8 cellular contexts compared by ENCODE assay signal in genomic region chr3:160400631-160401150, GRCh38. TPM values are rescaled to one million over a fixed set of nuclear protein-coding genes. Genes with fewer than 3 reads are reported as not detected.
DNase-seq lines count a peak whose midpoint lies in the region; ATAC-seq, FAIRE-seq and TF ChIP-seq lines count a peak whose summit lies in the region.

No MANE protein-coding gene starts in this region.

- H3K36me3 Mint-ChIP-seq in activated T-cell treated with anti-CD3 and anti-CD28 coated beads, Interleukin-2, amount 50 U/mL, for 72 hours (ENCODE audit: insufficient read depth in 2 of 2), result peaks cover 26 to 37% of the 10 kb centered on the region in 2 donors
- no peaks in the 10 kb centered on the region for H3K36me3 Mint-ChIP-seq in glutamatergic neuron (ENCODE audit: unreplicated experiment)

- H3K4me3 ChIP-seq in GM12864 (ENCODE audit: low read depth, low read length) (peak overlapping the region; percentile 70), pancreas (peak overlapping the region; percentile 40 to 72 (median 58))
- H3K4me3 ChIP-seq in Jurkat, Clone E6-1 (ENCODE audit: low read length), result peak overlapping the region; percentile 99

- no peaks in the 10 kb centered on the region for H3K9me3 ChIP-seq in pancreas

- no peak for TF ChIP-seq CTCF in GM12864 (IDR thresholded peaks at IDR 0.05; ENCODE audit: low read depth, low read length, missing control alignments)
- TF ChIP-seq CTCF in glutamatergic neuron (IDR thresholded peaks at IDR 0.05; ENCODE audit: partially characterized antibody, unreplicated experiment), result no peak
- TF ChIP-seq CTCF in pancreas (IDR thresholded peaks at IDR 0.05), result no peak

- H3K27me3 Mint-ChIP-seq in activated T-cell treated with anti-CD3 and anti-CD28 coated beads, Interleukin-2, amount 50 U/mL, for 72 hours (ENCODE audit: low read depth), result no peaks in the 10 kb centered on the region
- peaks cover 5% of the 10 kb centered on the region for H3K27me3 Mint-ChIP-seq in glutamatergic neuron (ENCODE audit: unreplicated experiment)

- ATAC-seq in activated T-cell treated with anti-CD3 and anti-CD28 coated beads, Interleukin-2, amount 50 U/mL, for 72 hours (replicated peaks in 1 of 2), result peak in 1 of 2 donors; percentile 16
- ATAC-seq in pancreas, result peak; percentile 22 to 50 (median 37)
- no peak for ATAC-seq in GM18870 (IDR thresholded peaks at IDR 0.05; ENCODE audit: unreplicated experiment)

- no peaks in the 10 kb centered on the region for H3K9me3 Mint-ChIP-seq in activated T-cell treated with anti-CD3 and anti-CD28 coated beads, Interleukin-2, amount 50 U/mL, for 72 hours
- H3K9me3 Mint-ChIP-seq in glutamatergic neuron (ENCODE audit: unreplicated experiment), result peaks cover 14% of the 10 kb centered on the region

- no peak for DNase-seq in GM12864 (ENCODE audit: low read depth)
- no peak for DNase-seq in Jurkat, Clone E6-1 (ENCODE audit: low read depth, low spot score)
- DNase-seq in activated T-cell treated with anti-CD3 and anti-CD28 coated beads, Interleukin-2, amount 50 U/mL, for 72 hours, result peak; percentile 28 to 44
- DNase-seq in glutamatergic neuron, result peak; percentile 60
- peak; percentile 18 to 82 (median 48) for DNase-seq in pancreas
- DNase-seq in RKO (ENCODE audit: low spot score), result no peak
- no peak for DNase-seq in middle frontal gyrus (ENCODE audit: extremely low spot score, low spot score)

- intact Hi-C loops in pancreas (cut with DNase I), result no loop called here

- peaks cover 67% of the 10 kb centered on the region for H3K4me1 Mint-ChIP-seq in activated T-cell treated with anti-CD3 and anti-CD28 coated beads, Interleukin-2, amount 50 U/mL, for 72 hours (ENCODE audit: low read depth)
- peaks cover 11% of the 10 kb centered on the region for H3K4me1 Mint-ChIP-seq in glutamatergic neuron (ENCODE audit: low read depth, unreplicated experiment)

- no peak for FAIRE-seq in pancreas (lab: Jason Lieb, UNC)

- no peaks in the 10 kb centered on the region for H3K27me3 ChIP-seq in pancreas

- peaks cover 0 to 5% (median 0%) of the 10 kb centered on the region in 3 donors for H3K36me3 ChIP-seq in pancreas

- H3K4me1 ChIP-seq in pancreas, result peaks cover 0 to 18% (median 13%) of the 10 kb centered on the region in 3 donors

- peak overlapping the region; percentile 67 for H3K27ac Mint-ChIP-seq in activated T-cell treated with anti-CD3 and anti-CD28 coated beads, Interleukin-2, amount 50 U/mL, for 72 hours
- peak overlapping the region; percentile 77 for H3K27ac Mint-ChIP-seq in glutamatergic neuron (ENCODE audit: unreplicated experiment)

- 0 to 1% methylated on average over 54 to 55 of the region's 55 CpGs for WGBS in pancreas, 2 donors

- H3K27ac ChIP-seq in pancreas, result peak overlapping the region; percentile 64 to 92 (median 82)

- H3K4me3 Mint-ChIP-seq in activated T-cell treated with anti-CD3 and anti-CD28 coated beads, Interleukin-2, amount 50 U/mL, for 72 hours, result peak overlapping the region; percentile 96 to 98
- H3K4me3 Mint-ChIP-seq in glutamatergic neuron (ENCODE audit: unreplicated experiment), result peak overlapping the region; percentile 98

RNA-seq across cellular contexts. Expression of gene SMC4, which starts 1.2 kb away (rescaled TPM):
- polyA plus RNA-seq in Jurkat, Clone E6-1 (2012; ENCODE audit: insufficient read depth, insufficient read length), result 181 TPM
- total RNA-seq in activated T-cell treated with anti-CD3 and anti-CD28 coated beads, Interleukin-2, amount 50 U/mL, for 72 hours, result 100 to 1,000 TPM; 167 to 206 TPM
- total RNA-seq in glutamatergic neuron (ENCODE audit: unreplicated experiment) (34.0 TPM), pancreas (10 to 100 TPM in 3 of 6 donors, 1 to 10 TPM in 3; 6.5 to 15.7 (median 9.8) TPM)
- 10 to 100 TPM in 1 of 2 donors, 1 to 10 TPM in 1; 9.4 to 14.7 TPM for polyA plus RNA-seq in pancreas

RNA-seq across cellular contexts. Expression of gene IFT80, which starts 1.7 kb away (rescaled TPM):
- 21.3 TPM for polyA plus RNA-seq in Jurkat, Clone E6-1 (2012; ENCODE audit: insufficient read depth, insufficient read length)
- total RNA-seq in activated T-cell treated with anti-CD3 and anti-CD28 coated beads, Interleukin-2, amount 50 U/mL, for 72 hours, result 10 to 100 TPM; 22.2 to 22.7 TPM
- 32.7 TPM for total RNA-seq in glutamatergic neuron (ENCODE audit: unreplicated experiment)
- 10 to 100 TPM in 2 of 6 donors, 1 to 10 TPM in 4; 5.2 to 14.8 (median 8.6) TPM for total RNA-seq in pancreas
- polyA plus RNA-seq in pancreas, result 10 to 100 TPM; 12.0 to 27.7 TPM

RNA-seq across cellular contexts. Expression of gene TRIM59, which starts 48.9 kb away (rescaled TPM):
- polyA plus RNA-seq in Jurkat, Clone E6-1 (2012; ENCODE audit: insufficient read depth, insufficient read length), result 3.8 TPM
- 10 to 100 TPM; 39.9 to 41.8 TPM for total RNA-seq in activated T-cell treated with anti-CD3 and anti-CD28 coated beads, Interleukin-2, amount 50 U/mL, for 72 hours
- total RNA-seq in glutamatergic neuron (ENCODE audit: unreplicated experiment), result 10.1 TPM
- 1 to 10 TPM in 5 of 6 donors, under 1 TPM in 1; 0.95 to 3.3 (median 1.6) TPM for total RNA-seq in pancreas
- 1 to 10 TPM in 1 of 2 donors, under 1 TPM in 1; 0.53 to 1.6 TPM for polyA plus RNA-seq in pancreas

Comparison
In these comparisons a context has a peak if more than half of its experiments do, and no peak if none do; other contexts are left out.
1. DNase-seq: peak in activated T-cell treated with anti-CD3 and anti-CD28 coated beads, Interleukin-2, amount 50 U/mL, for 72 hours (2 of 2), glutamatergic neuron (single experiment) and pancreas (6 of 6); none in GM12864 (single experiment), Jurkat, Clone E6-1 (single experiment), RKO (single experiment) and middle frontal gyrus (single experiment).
2. Peak in every context shown above with its lines, with median percentiles within 50 percentile points of each other: H3K4me3 ChIP-seq.